9 cellular contexts compared by ENCODE assay signal in the genomic region with DNA sequence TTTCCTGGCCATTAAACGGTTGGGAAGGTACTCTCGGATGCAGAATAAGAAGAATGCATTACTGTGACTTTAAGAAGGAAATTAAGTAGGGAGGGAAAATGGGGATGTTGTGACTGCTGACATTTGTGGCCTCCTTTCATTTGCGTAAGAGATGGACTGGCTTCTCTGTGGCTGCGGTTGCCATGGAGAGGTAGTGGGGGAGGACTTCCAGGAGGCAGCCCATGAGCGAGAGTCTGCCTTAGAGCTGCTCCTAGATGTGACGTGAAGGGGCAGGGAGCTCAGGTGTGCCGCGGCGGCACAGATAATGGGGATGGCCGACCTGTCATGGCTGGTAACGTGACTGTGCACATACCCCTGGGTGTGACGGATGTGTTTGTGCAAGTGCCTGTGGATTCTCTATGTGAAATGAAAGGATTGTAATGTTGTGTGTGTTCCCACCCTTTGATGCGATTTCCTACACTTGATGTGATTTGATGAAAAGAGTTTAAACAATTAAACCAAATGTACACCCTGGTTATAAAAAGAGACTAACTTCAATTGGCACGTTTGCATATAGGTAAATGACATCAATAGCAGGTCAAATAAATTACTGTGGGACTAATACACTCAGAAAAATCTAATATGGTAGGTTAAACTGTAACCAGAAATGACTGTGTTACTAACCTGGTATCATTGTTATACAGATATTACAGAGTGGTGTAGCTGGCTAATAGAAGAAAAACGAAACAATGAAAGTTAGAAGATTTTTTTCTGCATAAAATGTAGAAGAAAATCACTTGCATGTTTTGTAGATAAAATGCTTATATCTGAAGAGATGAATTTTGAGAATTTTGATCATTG. TPM values are rescaled to one million over a fixed set of nuclear protein-coding genes. Genes with fewer than 3 reads are reported as not detected.
DNase-seq lines count a peak whose midpoint lies in the region; ATAC-seq lines count a peak whose summit lies in the region.
"Had no signal": no experiment of that assay in that cellular context is flagged by ENCODE, and none has a peak within 500 bp of the region (broad histone marks: within the 10 kb centered on the region; RNA-seq: fewer than 3 reads in every experiment).

No MANE protein-coding gene starts in this region.

- no peak overlapping the region for H3K27ac ChIP-seq in iPS-20b (ENCODE audit: low read length)
- H3K27ac ChIP-seq: breast epithelium had no signal

- no peaks in the 10 kb centered on the region for H3K9me3 ChIP-seq in iPS-20b (ENCODE audit: insufficient read depth, low read depth, low read length)
- no peaks in the 10 kb centered on the region; the same call in 1 of the 2 replicates for H3K9me3 ChIP-seq in MG63
- H3K9me3 ChIP-seq: breast epithelium had no signal

- H3K4me3 ChIP-seq in iPS-20b (ENCODE audit: low read length) (peak overlapping the region; percentile 39; the same call in 1 of the 2 replicates), MG63 (no peak overlapping the region)

- H3K27me3 ChIP-seq in iPS-20b (ENCODE audit: insufficient read depth, low read length) (no peaks in the 10 kb centered on the region), MG63 (no peaks in the 10 kb centered on the region)
- H3K27me3 ChIP-seq: breast epithelium had no signal

- H3K36me3 ChIP-seq in iPS-20b (ENCODE audit: insufficient read depth, low read depth, low read length) (no peaks in the 10 kb centered on the region), MG63 (no peaks in the 10 kb centered on the region)
- H3K36me3 ChIP-seq: breast epithelium had no signal

- ATAC-seq in GM19372 (IDR thresholded peaks at IDR 0.05; ENCODE audit: low read depth, unreplicated experiment) (peak; percentile 84), HG03460 (IDR thresholded peaks at IDR 0.05; ENCODE audit: unreplicated experiment) (peak; percentile 83)

- peaks cover 17% of the 10 kb centered on the region; the same call in 1 of the 2 replicates for H3K4me1 ChIP-seq in iPS-20b (ENCODE audit: insufficient read depth, low read length)
- H3K4me1 ChIP-seq: breast epithelium had no signal

- DNase-seq in T follicular helper cell (ENCODE audit: low read depth) (peak; percentile 86), amygdala (lab: John Stamatoyannopoulos, UW) (peak in 47 of 56 donors; percentile 6 to 76 (median 47)), NCI-H2196 treated with DMSO at 0.1 percent for 48 hours (lab: John Stamatoyannopoulos, UW; ENCODE audit: unreplicated experiment) (no peak), MG63 (no peak)
- DNase-seq in stimulated activated CD4-positive, alpha-beta T cell treated with anti-CD3 and anti-CD28 coated beads, Interleukin-15, amount 100 ng/mL, for 24 hours, result peak; percentile 80

- H3K9ac ChIP-seq in iPS-20b (ENCODE audit: low read depth, low read length), result peak overlapping the region; percentile 13; the same call in 1 of the 2 replicates

RNA-seq across cellular contexts. Expression of a gene that starts 48.9 kb away (rescaled TPM):
- 3.1 and 3.8 TPM in 2 replicates for total RNA-seq in MG63 (2014; rRNA removed; shearing (Covaris generic); ENCODE audit: low replicate concordance)

Comparison
In these comparisons a context has a peak if more than half of its experiments do, and no peak if none do; other contexts are left out.
1. DNase-seq: peak in T follicular helper cell (single experiment), amygdala (47 of 56) and stimulated activated CD4-positive, alpha-beta T cell treated with anti-CD3 and anti-CD28 coated beads, Interleukin-15, amount 100 ng/mL, for 24 hours (single experiment); none in NCI-H2196 treated with DMSO at 0.1 percent for 48 hours (single experiment) and MG63 (single experiment).